ENCODE assay signal across 25 cellular contexts in genomic region chr20:38059832-38060231, GRCh38. TPM values are rescaled to one million over a fixed set of nuclear protein-coding genes. Genes with fewer than 3 reads are reported as not detected.
A peak's percentile ranks its signal among the peaks of the same experiment; 100 is the strongest.
DNase-seq lines count a peak whose midpoint lies in the region; ATAC-seq and TF ChIP-seq lines count a peak whose summit lies in the region.
"Had no signal": no experiment of that assay in that cellular context is flagged by ENCODE, and none has a peak within 500 bp of the region (broad histone marks: within the 10 kb centered on the region; RNA-seq: fewer than 3 reads in every experiment).

No MANE protein-coding gene starts in this region.

- H3K27me3 ChIP-seq in RWPE2 (ENCODE audit: insufficient read depth, poor library complexity, severe bottlenecking) = no peaks in the 10 kb centered on the region
- H3K27me3 ChIP-seq in prostate gland (replicated peaks; ENCODE audit: insufficient read depth) = no peaks in the 10 kb centered on the region
- H3K27me3 ChIP-seq: breast epithelium, sigmoid colon, SJCRH30, upper lobe of right lung had no signal

- ATAC-seq in RWPE2 (ENCODE audit: low read depth) (peak; percentile 68), left lobe of liver (peak; percentile 82), GM21717 (IDR thresholded peaks at IDR 0.05; ENCODE audit: unreplicated experiment) (no peak), HG03280 (IDR thresholded peaks at IDR 0.05; ENCODE audit: unreplicated experiment) (no peak)
- ATAC-seq: left ventricle myocardium superior; naive thymus-derived CD8-positive, alpha-beta T cell; psoas muscle; stimulated activated effector memory CD8-positive, alpha-beta T cell treated with anti-CD3 and anti-CD28 coated beads, Interleukin-12 subunit alpha, Interleukin-12 subunit beta, amount 100 ng/mL, for 72 hours; upper lobe of right lung had no signal

- intact Hi-C loops in prostate gland (cut with DNase I) = loop anchor here (10.0 kb wide), 1 partner anchor 265 kb away; no protein-coding TSS in a partner anchor

- H3K36me3 ChIP-seq in RWPE2 (ENCODE audit: low read depth) (peaks cover 92% of the 10 kb centered on the region), prostate gland (no peaks in the 10 kb centered on the region)
- H3K36me3 ChIP-seq: breast epithelium had no signal

- TF ChIP-seq CTCF in RWPE2 (IDR thresholded peaks at IDR 0.05; ENCODE audit: poor library complexity, severe bottlenecking) (no peak), prostate gland (IDR thresholded peaks at IDR 0.05) (no peak)

- H3K27ac ChIP-seq in RWPE2 (ENCODE audit: poor library complexity, severe bottlenecking) (peak overlapping the region; percentile 22), prostate gland (no peak overlapping the region)
- H3K27ac ChIP-seq: breast epithelium, GM23248, psoas muscle, sigmoid colon, SJCRH30, upper lobe of right lung had no signal

- DNase-seq in HT-29 (ENCODE audit: low spot score) = peak; percentile 30
- no peak for DNase-seq in RWPE2 (ENCODE audit: low spot score)
- peak; percentile 52 for DNase-seq in left lobe of liver (ENCODE audit: low spot score)
- peak; percentile 45 for DNase-seq in prostate gland (ENCODE audit: low spot score)
- DNase-seq in D341Med (ENCODE audit: low spot score) = no peak
- DNase-seq in effector CD8-positive, alpha-beta T cell (lab: John Stamatoyannopoulos, UW) = no peak
- DNase-seq: activated CD4-positive, alpha-beta T cell treated with anti-CD3 and anti-CD28 coated beads for 4 hours; CD4-positive, CD25-positive, alpha-beta regulatory T cell; left ventricle myocardium superior; naive thymus-derived CD8-positive, alpha-beta T cell; NCI-H1930; NCI-H226; NCI-H69; nucleus accumbens; psoas muscle; sigmoid colon; SJCRH30; stimulated activated CD4-positive, alpha-beta T cell treated with anti-CD3 and anti-CD28 coated beads, Interleukin-4, amount 100 ng/mL, for 4 hours; T-helper 9 cell; upper lobe of right lung had no signal

- H3K9me3 ChIP-seq in RWPE2 (ENCODE audit: severe bottlenecking) (no peaks in the 10 kb centered on the region), prostate gland (no peaks in the 10 kb centered on the region)
- H3K9me3 ChIP-seq: breast epithelium, psoas muscle, sigmoid colon, SJCRH30, upper lobe of right lung had no signal

- 41% methylated on average over 5 of the region's 5 CpGs for WGBS in prostate gland

- no peak overlapping the region for H3K4me3 ChIP-seq in RWPE2 (ENCODE audit: severe bottlenecking)
- H3K4me3 ChIP-seq in prostate gland = no peak overlapping the region
- H3K4me3 ChIP-seq: breast epithelium, GM23248, psoas muscle, sigmoid colon, SJCRH30, upper lobe of right lung had no signal

- TF ChIP-seq POLR2A in prostate gland (IDR thresholded peaks at IDR 0.05) = no peak

- H3K4me1 ChIP-seq in RWPE2 (ENCODE audit: insufficient read depth, poor library complexity, severe bottlenecking) (peaks cover 22% of the 10 kb centered on the region), prostate gland (replicated peaks) (no peaks in the 10 kb centered on the region)
- H3K4me1 ChIP-seq: breast epithelium, SJCRH30 had no signal

RNA-seq across cellular contexts. Expression of gene RPRD1B, which starts 26.3 kb away (rescaled TPM):
- 33.9 and 35.5 TPM in 2 replicates for total RNA-seq in HT-29 (2014; rRNA removed; shearing (Covaris generic))
- 22.8 TPM for total RNA-seq in left lobe of liver
- 10 to 100 TPM; 21.9 to 27.5 TPM for total RNA-seq in prostate gland

RNA-seq across cellular contexts. Expression of gene TTI1, which starts 26.6 kb away (rescaled TPM):
- total RNA-seq in HT-29 (2014; rRNA removed; shearing (Covaris generic)) = 24.6 and 27.6 TPM in 2 replicates
- total RNA-seq in left lobe of liver (10.3 TPM), prostate gland (10 to 100 TPM; 14.8 to 26.2 TPM)

Comparison
In these comparisons a context has a peak if more than half of its experiments do, and no peak if none do; other contexts are left out.
1. DNase-seq: peak in HT-29 (single experiment), left lobe of liver (single experiment) and prostate gland (single experiment); none in RWPE2 (single experiment), D341Med (single experiment) and effector CD8-positive, alpha-beta T cell (single experiment).
2. ATAC-seq: peak in RWPE2 (single experiment) and left lobe of liver (single experiment); none in GM21717 (single experiment) and HG03280 (single experiment).